9 cellular contexts compared by ENCODE assay signal in genomic region chr12:68871899-68872298, GRCh38.
DNase-seq lines count a peak whose midpoint lies in the region; ATAC-seq, FAIRE-seq and TF ChIP-seq lines count a peak whose summit lies in the region.
"Had no signal": no experiment of that assay in that cellular context is flagged by ENCODE, and none has a peak within 500 bp of the region (broad histone marks: within the 10 kb centered on the region; RNA-seq: fewer than 3 reads in every experiment).

No MANE protein-coding gene starts in this region.

- H4K91ac ChIP-seq in H1 (replicated peaks; ENCODE audit: insufficient read length, low read length), result no peak overlapping the region

- H4K5ac ChIP-seq in H1 (ENCODE audit: insufficient read length, low read depth, low read length), result no peak overlapping the region

- H3K14ac ChIP-seq in H1 (ENCODE audit: insufficient read length), result no peak overlapping the region

- FAIRE-seq in H1 (lab: Jason Lieb, UNC), result peak; percentile 62

- H2BK12ac ChIP-seq in H1 (ENCODE audit: low read depth, low read length), result no peak overlapping the region

- POLR2A ChIA-PET in H1 (lab: Charles Lee; ENCODE audit: partially characterized antibody), result no interaction called here

- H3K4me3 ChIP-seq in H1 (ENCODE audit: extremely low read depth in 1 of 4, insufficient read depth in 2 of 4, low read depth in 3 of 4, low read length in 4 of 4) (no peak overlapping the region), tibial nerve (no peak overlapping the region)
- H3K4me3 ChIP-seq: SJCRH30 had no signal

- H4K20me1 ChIP-seq in H1 (replicated peaks in 1 of 2; ENCODE audit: control insufficient read depth in 1 of 2, insufficient read depth in 2 of 2, low read length in 2 of 2), result no peaks in the 10 kb centered on the region

- peak; percentile 54 for TF ChIP-seq CTCF in GM12873 (IDR thresholded peaks at IDR 0.05; ENCODE audit: insufficient read depth, low read depth, low read length, missing control alignments)
- TF ChIP-seq CTCF in LNCAP (IDR thresholded peaks at IDR 0.05), result peak; percentile 45
- peak in 2 of 3 experiments; percentile 69 to 72; a peak in 3 of 4 replicates for TF ChIP-seq CTCF in H1 (IDR thresholded peaks at IDR 0.05; ENCODE audit: control extremely low read depth in 1 of 3, insufficient read depth in 1 of 3, low read depth in 1 of 3, low read length in 3 of 3)
- no peak for TF ChIP-seq CTCF in tibial nerve (IDR thresholded peaks at IDR 0.05)

- DNase-seq in 8988T (peak; percentile 23), H1 (ENCODE audit: low read depth in 1 of 2, low spot score in 2 of 2) (no peak), tibial nerve (ENCODE audit: low spot score in 2 of 2) (no peak), D341Med (ENCODE audit: low spot score) (no peak)
- no peak for DNase-seq in stimulated activated naive CD4-positive, alpha-beta T cell (lab: John Stamatoyannopoulos, UW)
- DNase-seq: SJCRH30 had no signal

- no peak overlapping the region for H3K9ac ChIP-seq in H1 (replicated peaks in 1 of 4; ENCODE audit: extremely low read depth in 1 of 4, low read depth in 3 of 4, low read length in 3 of 4)

- no peak overlapping the region for H2AK5ac ChIP-seq in H1 (ENCODE audit: low read depth, low read length)

- no peak for TF ChIP-seq EP300 in H1 (IDR thresholded peaks at IDR 0.05; ENCODE audit: borderline replicate concordance in 1 of 2, low read depth in 2 of 2, low read length in 2 of 2)
- no peak for TF ChIP-seq EP300 in tibial nerve (IDR thresholded peaks at IDR 0.05)

- no peak overlapping the region for H3K4ac ChIP-seq in H1 (replicated peaks; ENCODE audit: insufficient read length, low read depth, low read length)

- H3K23me2 ChIP-seq in H1 (ENCODE audit: low read depth, low read length), result no peaks in the 10 kb centered on the region

- H3K4me1 ChIP-seq in H1 (replicated peaks in 1 of 4; ENCODE audit: control insufficient read depth in 3 of 4, insufficient read depth in 4 of 4, low read length in 3 of 4) (peaks cover 2 to 5% (median 4%) of the 10 kb centered on the region in 4 experiments; a peak in 3 of 7 replicates), tibial nerve (peaks cover 0 to 4% (median 0%) of the 10 kb centered on the region in 4 donors)
- H3K4me1 ChIP-seq: SJCRH30 had no signal

- H3K9me3 ChIP-seq in H1 (ENCODE audit: insufficient read depth in 2 of 2, low read depth in 1 of 2, low read length in 1 of 2) (no peaks in the 10 kb centered on the region), tibial nerve (no peaks in the 10 kb centered on the region)
- H3K9me3 ChIP-seq: SJCRH30 had no signal

- no peaks in the 10 kb centered on the region for H3K27me3 ChIP-seq in H1 (replicated peaks in 1 of 4; ENCODE audit: control insufficient read depth in 3 of 4, extremely low read depth in 1 of 4, insufficient read depth in 3 of 4, low read length in 3 of 4)
- no peaks in the 10 kb centered on the region for H3K27me3 ChIP-seq in tibial nerve
- H3K27me3 ChIP-seq: SJCRH30 had no signal

- H2AFZ ChIP-seq in H1 (ENCODE audit: low read length), result no peak overlapping the region

- WGBS in H1 (ENCODE audit: extremely low coverage in 1 of 2, insufficient coverage in 1 of 2, insufficient read length in 1 of 2, insufficient replicate concordance in 2 of 2, low coverage in 1 of 2, low lambda C conversion rate in 2 of 2, missing lambda C conversion rate in 1 of 2), 2 experiments, result 62% methylated on average over 4 of the region's 5 CpGs; no CpG with 5 or more reads in 1 of the 2 experiments
- 78 to 82% methylated on average over 5 of the region's 5 CpGs for WGBS in tibial nerve, 2 donors

- ATAC-seq in GM18873 (IDR thresholded peaks at IDR 0.05; ENCODE audit: low FRiP score, unreplicated experiment), result no peak

- no peak overlapping the region for H2BK15ac ChIP-seq in H1 (ENCODE audit: low read length)

- no peaks in the 10 kb centered on the region for H3K79me2 ChIP-seq in H1 (ENCODE audit: control insufficient read depth in 1 of 2, insufficient read depth in 2 of 2, low read length in 2 of 2)

- no peak overlapping the region for H2BK20ac ChIP-seq in H1 (ENCODE audit: low read length)

- no peak overlapping the region for H3K23ac ChIP-seq in H1 (ENCODE audit: insufficient read length)

- H3K36me3 ChIP-seq in H1 (ENCODE audit: control insufficient read depth in 2 of 4, insufficient read depth in 4 of 4, low read length in 3 of 4), result no peaks in the 10 kb centered on the region
- H3K36me3 ChIP-seq in tibial nerve, result peaks cover 0 to 19% (median 0%) of the 10 kb centered on the region in 3 donors
- H3K36me3 ChIP-seq: SJCRH30 had no signal

- H3K18ac ChIP-seq in H1 (ENCODE audit: extremely low read depth, low read length), result no peak overlapping the region

- no peaks in the 10 kb centered on the region for H3K79me1 ChIP-seq in H1 (ENCODE audit: low read depth, low read length)

- no peak overlapping the region for H3K56ac ChIP-seq in H1 (replicated peaks; ENCODE audit: insufficient read length, low read depth, low read length)

- H3K27ac ChIP-seq in H1 (ENCODE audit: low read depth, low read length) (no peak overlapping the region), tibial nerve (no peak overlapping the region)
- H3K27ac ChIP-seq: SJCRH30 had no signal

- H2BK5ac ChIP-seq in H1 (ENCODE audit: low read depth, low read length), result no peak overlapping the region

- H2BK120ac ChIP-seq in H1 (replicated peaks; ENCODE audit: low read depth, low read length), result no peak overlapping the region

- no peak overlapping the region for H3K4me2 ChIP-seq in H1 (ENCODE audit: insufficient read depth in 1 of 2, low read depth in 2 of 2, low read length in 2 of 2)

- TF ChIP-seq POLR2A in H1 (IDR thresholded peaks at IDR 0.05; ENCODE audit: control extremely low read depth in 1 of 2, low read depth in 2 of 2, low read length in 2 of 2) (no peak), tibial nerve (IDR thresholded peaks at IDR 0.05) (no peak)

- H4K8ac ChIP-seq in H1 (ENCODE audit: extremely low read depth, insufficient read depth, low read length), result no peak overlapping the region

- CTCF ChIA-PET in H1 (lab: Charles Lee; ENCODE audit: partially characterized antibody), result interaction anchor here (0.6 to 1.9 kb wide), 17 partner anchors 8 to 384 kb away, joined by 3 to 9 read pairs (median 4); no protein-coding TSS in a partner anchor

- TF ChIP-seq RAD21 in H1 (IDR thresholded peaks at IDR 0.05 in 1 of 2, conservative IDR thresholded peaks at IDR 0.05 in 1 of 2; ENCODE audit: low read depth in 2 of 2, low read length in 2 of 2), result peak; percentile 80

TF ChIP-seq in H1, 55 proteins besides CTCF, POLR2A, EP300 and RAD21 (continues in another document):
- TF ChIP-seq HDAC2 (IDR thresholded peaks at IDR 0.05; ENCODE audit: borderline replicate concordance in 1 of 2, low read depth in 2 of 2, low read length in 2 of 2), result no peak

Comparison
In these comparisons a context has a peak if more than half of its experiments do, and no peak if none do; other contexts are left out.
1. CTCF ChIP-seq: peak in GM12873 (single experiment), LNCAP (single experiment) and H1 (2 of 3); none in tibial nerve (0 of 5).